ENCODE assay signal across 16 cellular contexts in genomic region chr21:28089599-28090421, GRCh38.
A peak's percentile ranks its signal among the peaks of the same experiment; 100 is the strongest.
DNase-seq lines count a peak whose midpoint lies in the region; ATAC-seq, FAIRE-seq and TF ChIP-seq lines count a peak whose summit lies in the region.
"Had no signal": no experiment of that assay in that cellular context is flagged by ENCODE, and none has a peak within 500 bp of the region (broad histone marks: within the 10 kb centered on the region; RNA-seq: fewer than 3 reads in every experiment).

No MANE protein-coding gene starts in this region.

- CTCF ChIA-PET in WTC11 (lab: Charles Lee) = interaction anchor here (1.2 to 1.3 kb wide), 2 partner anchors 104 to 656 kb away, joined by 3 to 4 read pairs; no protein-coding TSS in a partner anchor

- H3K4me3 Mint-ChIP-seq in WTC11 = no peak overlapping the region
- H3K4me3 Mint-ChIP-seq: activated B cell treated with CpG ODN at 0.5 μM for 24 hours; central memory CD8-positive, alpha-beta T cell; memory B cell had no signal

- peaks cover 24% of the 10 kb centered on the region for H3K9me3 ChIP-seq in left ventricle myocardium inferior (replicated peaks)
- no peaks in the 10 kb centered on the region for H3K9me3 ChIP-seq in uterus

- H3K27me3 ChIP-seq in left ventricle myocardium inferior (ENCODE audit: low read depth) (no peaks in the 10 kb centered on the region), uterus (no peaks in the 10 kb centered on the region)

- TF ChIP-seq CTCF in WTC11 (IDR thresholded peaks at IDR 0.05) (no peak), left ventricle myocardium inferior (IDR thresholded peaks at IDR 0.05; ENCODE audit: borderline replicate concordance) (no peak), uterus (IDR thresholded peaks at IDR 0.05) (no peak)

- ATAC-seq in WTC11 = peak; percentile 32
- ATAC-seq: activated naive CD4-positive, alpha-beta T cell treated with anti-CD3 and anti-CD28 coated beads, Interleukin-2, amount 50 U/mL, for 72 hours; SK-N-SH treated with all-trans-retinoic acid at 6 μM for 48 hours had no signal

- H3K4me3 ChIP-seq in left ventricle myocardium inferior = peak overlapping the region; percentile 56
- H3K4me3 ChIP-seq in uterus = no peak overlapping the region

- POLR2A ChIA-PET in WTC11 (lab: Charles Lee) = no interaction called here

- H3K9me3 Mint-ChIP-seq in WTC11 = peaks cover 37% of the 10 kb centered on the region

- no peaks in the 10 kb centered on the region for H3K27me3 Mint-ChIP-seq in WTC11 (ENCODE audit: low read depth)
- H3K27me3 Mint-ChIP-seq: activated B cell treated with CpG ODN at 0.5 μM for 24 hours; central memory CD8-positive, alpha-beta T cell; memory B cell had no signal

- peaks cover 30% of the 10 kb centered on the region for H3K4me1 Mint-ChIP-seq in WTC11
- H3K4me1 Mint-ChIP-seq: activated B cell treated with CpG ODN at 0.5 μM for 24 hours; central memory CD8-positive, alpha-beta T cell; memory B cell had no signal

- 0 out of 2 replicates have a peak overlapping the region, but pooled peaks have one; percentile 5 for H3K27ac Mint-ChIP-seq in WTC11
- H3K27ac Mint-ChIP-seq: activated B cell treated with CpG ODN at 0.5 μM for 24 hours; activated naive CD4-positive, alpha-beta T cell treated with anti-CD3 and anti-CD28 coated beads, Interleukin-2, amount 50 U/mL, for 72 hours; memory B cell had no signal

- TF ChIP-seq POLR2A in H54 (IDR thresholded peaks at IDR 0.05; ENCODE audit: low read depth, low read length) (no peak), uterus (IDR thresholded peaks at IDR 0.05) (no peak)

- H3K36me3 ChIP-seq in left ventricle myocardium inferior (no peaks in the 10 kb centered on the region), uterus (no peaks in the 10 kb centered on the region)

- H3K27ac ChIP-seq in left ventricle myocardium inferior (replicated peaks) (peak overlapping the region; percentile 76), uterus (no peak overlapping the region)
- H3K27ac ChIP-seq: epithelial cell of prostate, HL-60 had no signal

- intact Hi-C loops in left ventricle myocardium inferior (cut with micrococcal nuclease) = loop anchor here (10.0 kb wide), 1 partner anchor 225 kb away; no protein-coding TSS in a partner anchor
- intact Hi-C loops in uterus (cut with DNase I; ENCODE audit: low total_unique reads) = no loop called here

- H3K4me1 ChIP-seq in left ventricle myocardium inferior = peaks cover 15% of the 10 kb centered on the region
- no peaks in the 10 kb centered on the region for H3K4me1 ChIP-seq in uterus

- no peak for DNase-seq in H54 (ENCODE audit: insufficient read length, low spot score)
- DNase-seq in WTC11 (ENCODE audit: low spot score) = no peak
- peak; percentile 45 for DNase-seq in left ventricle myocardium inferior
- peak; percentile 48 for DNase-seq in renal cortical epithelial cell (ENCODE audit: low read depth)
- no peak for DNase-seq in ecto neural progenitor cell (ENCODE audit: low spot score)
- DNase-seq in uterus = no peak
- DNase-seq in NCI-H1436 treated with DMSO at 0.1 percent for 48 hours (lab: John Stamatoyannopoulos, UW) = no peak
- DNase-seq in NCI-H774 (lab: John Stamatoyannopoulos, UW) = no peak
- DNase-seq: activated B cell treated with CpG ODN at 0.5 μM for 24 hours; activated CD8-positive, alpha-beta memory T cell treated with anti-CD3 and anti-CD28 coated beads, Interleukin-2, amount 50 U/mL, for 4 hours had no signal

- FAIRE-seq in H54 (lab: Jason Lieb, UNC) = peak; percentile 78

- peaks cover 29% of the 10 kb centered on the region for H3K36me3 Mint-ChIP-seq in WTC11
- H3K36me3 Mint-ChIP-seq: activated naive CD4-positive, alpha-beta T cell treated with anti-CD3 and anti-CD28 coated beads, Interleukin-2, amount 50 U/mL, for 72 hours; memory B cell had no signal

TF ChIP-seq in WTC11, 78 proteins besides CTCF, POLR2A, EP300 and RAD21:
- TF ChIP-seq SP1 (CRISPR knock-in tag; conservative IDR thresholded peaks at IDR 0.05) = no peak
- 0 out of 2 replicates have a peak, but pooled peaks have one; percentile 30 for TF ChIP-seq NFE2L1 (CRISPR knock-in tag; IDR thresholded peaks at IDR 0.05)
- no peak for TF ChIP-seq ZNF232 (CRISPR knock-in tag; IDR thresholded peaks at IDR 0.05)
- TF ChIP-seq, protein P1, sequence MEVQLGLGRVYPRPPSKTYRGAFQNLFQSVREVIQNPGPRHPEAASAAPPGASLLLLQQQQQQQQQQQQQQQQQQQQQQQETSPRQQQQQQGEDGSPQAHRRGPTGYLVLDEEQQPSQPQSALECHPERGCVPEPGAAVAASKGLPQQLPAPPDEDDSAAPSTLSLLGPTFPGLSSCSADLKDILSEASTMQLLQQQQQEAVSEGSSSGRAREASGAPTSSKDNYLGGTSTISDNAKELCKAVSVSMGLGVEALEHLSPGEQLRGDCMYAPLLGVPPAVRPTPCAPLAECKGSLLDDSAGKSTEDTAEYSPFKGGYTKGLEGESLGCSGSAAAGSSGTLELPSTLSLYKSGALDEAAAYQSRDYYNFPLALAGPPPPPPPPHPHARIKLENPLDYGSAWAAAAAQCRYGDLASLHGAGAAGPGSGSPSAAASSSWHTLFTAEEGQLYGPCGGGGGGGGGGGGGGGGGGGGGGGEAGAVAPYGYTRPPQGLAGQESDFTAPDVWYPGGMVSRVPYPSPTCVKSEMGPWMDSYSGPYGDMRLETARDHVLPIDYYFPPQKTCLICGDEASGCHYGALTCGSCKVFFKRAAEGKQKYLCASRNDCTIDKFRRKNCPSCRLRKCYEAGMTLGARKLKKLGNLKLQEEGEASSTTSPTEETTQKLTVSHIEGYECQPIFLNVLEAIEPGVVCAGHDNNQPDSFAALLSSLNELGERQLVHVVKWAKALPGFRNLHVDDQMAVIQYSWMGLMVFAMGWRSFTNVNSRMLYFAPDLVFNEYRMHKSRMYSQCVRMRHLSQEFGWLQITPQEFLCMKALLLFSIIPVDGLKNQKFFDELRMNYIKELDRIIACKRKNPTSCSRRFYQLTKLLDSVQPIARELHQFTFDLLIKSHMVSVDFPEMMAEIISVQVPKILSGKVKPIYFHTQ (CRISPR knock-in tag; IDR thresholded peaks at IDR 0.05) = no peak
TF ChIP-seq in WTC11: peak in this region for 1.

Comparison
In these comparisons a context has a peak if more than half of its experiments do, and no peak if none do; other contexts are left out.
1. DNase-seq: peak in left ventricle myocardium inferior (single experiment) and renal cortical epithelial cell (single experiment); none in H54 (single experiment), WTC11 (single experiment), ecto neural progenitor cell (single experiment), uterus (0 of 2), NCI-H1436 treated with DMSO at 0.1 percent for 48 hours (single experiment) and NCI-H774 (single experiment).